15 cellular contexts compared by ENCODE assay signal in genomic region chr11:48045536-48045935, GRCh38.
DNase-seq lines count a peak whose midpoint lies in the region; ATAC-seq and TF ChIP-seq lines count a peak whose summit lies in the region.
"Had no signal": no experiment of that assay in that cellular context is flagged by ENCODE, and none has a peak within 500 bp of the region (broad histone marks: within the 10 kb centered on the region; RNA-seq: fewer than 3 reads in every experiment).

No MANE protein-coding gene starts in this region.

- H3K27me3 Mint-ChIP-seq in activated T-cell treated with anti-CD3 and anti-CD28 coated beads, Interleukin-2, amount 50 U/mL, for 24 hours, result no peaks in the 10 kb centered on the region
- H3K27me3 Mint-ChIP-seq in WTC11 (ENCODE audit: low read depth) (no peaks in the 10 kb centered on the region), immature natural killer cell (ENCODE audit: low read depth in 3 of 3) (peaks cover 0 to 6% (median 4%) of the 10 kb centered on the region in 3 donors), endodermal cell (ENCODE audit: insufficient read depth) (no peaks in the 10 kb centered on the region)

- no peaks in the 10 kb centered on the region for H3K9me3 Mint-ChIP-seq in activated T-cell treated with anti-CD3 and anti-CD28 coated beads, Interleukin-2, amount 50 U/mL, for 24 hours
- H3K9me3 Mint-ChIP-seq in WTC11, result no peaks in the 10 kb centered on the region
- H3K9me3 Mint-ChIP-seq in immature natural killer cell, result no peaks in the 10 kb centered on the region
- no peaks in the 10 kb centered on the region for H3K9me3 Mint-ChIP-seq in endodermal cell

- H3K36me3 Mint-ChIP-seq in activated T-cell treated with anti-CD3 and anti-CD28 coated beads, Interleukin-2, amount 50 U/mL, for 24 hours (ENCODE audit: low read depth), result peaks cover 17% of the 10 kb centered on the region
- H3K36me3 Mint-ChIP-seq in WTC11 (no peaks in the 10 kb centered on the region), immature natural killer cell (peaks cover 0 to 3% (median 0%) of the 10 kb centered on the region in 3 donors), endodermal cell (ENCODE audit: low read depth) (no peaks in the 10 kb centered on the region)

- H3K9me3 ChIP-seq in endodermal cell (ENCODE audit: control insufficient read depth, low read length), result no peaks in the 10 kb centered on the region

- peak overlapping the region; percentile 75 for H3K27ac ChIP-seq in substantia nigra (ENCODE audit: low read depth, low read length, poor library complexity, severe bottlenecking)
- no peak overlapping the region for H3K27ac ChIP-seq in endodermal cell (ENCODE audit: low read depth, low read length)

- 92 to 100% methylated on average over 3 to 5 of the region's 5 CpGs for WGBS in endodermal cell (ENCODE audit: insufficient coverage in 1 of 2, insufficient read length in 1 of 2), 2 experiments

- peak overlapping the region; percentile 57 for H3K27ac Mint-ChIP-seq in activated T-cell treated with anti-CD3 and anti-CD28 coated beads, Interleukin-2, amount 50 U/mL, for 24 hours
- H3K27ac Mint-ChIP-seq in WTC11 (no peak overlapping the region), immature natural killer cell (peak overlapping the region; percentile 12 to 75 (median 58)), endodermal cell (no peak overlapping the region)

- no peak for ATAC-seq in WTC11
- ATAC-seq: HCT116, Right ventricle myocardium inferior had no signal

- H3K4me1 Mint-ChIP-seq in activated T-cell treated with anti-CD3 and anti-CD28 coated beads, Interleukin-2, amount 50 U/mL, for 24 hours (ENCODE audit: low read depth), result peaks cover 79% of the 10 kb centered on the region
- H3K4me1 Mint-ChIP-seq in WTC11 (peaks cover 42% of the 10 kb centered on the region), immature natural killer cell (peaks cover 75 to 82% of the 10 kb centered on the region in 2 donors), endodermal cell (peaks cover 37% of the 10 kb centered on the region)

- no peaks in the 10 kb centered on the region for H3K27me3 ChIP-seq in endodermal cell (ENCODE audit: control insufficient read depth, insufficient read depth, low read length, poor library complexity, severe bottlenecking)

- H3K36me3 ChIP-seq in endodermal cell (ENCODE audit: control insufficient read depth, insufficient read depth, low read length), result no peaks in the 10 kb centered on the region

- TF ChIP-seq CTCF in WTC11 (IDR thresholded peaks at IDR 0.05) (no peak), endodermal cell (conservative IDR thresholded peaks at IDR 0.05) (no peak)

- peaks cover 10% of the 10 kb centered on the region for H3K4me1 ChIP-seq in endodermal cell (ENCODE audit: control insufficient read depth, insufficient read depth, low read length)

- POLR2A ChIA-PET in WTC11 (lab: Charles Lee), result no interaction called here

- no peak overlapping the region for H3K4me3 Mint-ChIP-seq in activated T-cell treated with anti-CD3 and anti-CD28 coated beads, Interleukin-2, amount 50 U/mL, for 24 hours
- H3K4me3 Mint-ChIP-seq in WTC11, result no peak overlapping the region
- H3K4me3 Mint-ChIP-seq in immature natural killer cell, result peak overlapping the region in 2 of 5 donors; percentile 4 to 20
- H3K4me3 Mint-ChIP-seq in endodermal cell, result no peak overlapping the region

- CTCF ChIA-PET in WTC11 (lab: Charles Lee), result no interaction called here

- no peak overlapping the region for H3K4me3 ChIP-seq in endodermal cell (ENCODE audit: low read length)

- no peak for DNase-seq in activated T-cell treated with anti-CD3 and anti-CD28 coated beads, Interleukin-2, amount 50 U/mL, for 24 hours
- DNase-seq in activated T-cell treated with anti-CD3 and anti-CD28 coated beads, Interleukin-2, amount 50 U/mL, for 1 hour, result no peak
- DNase-seq in WTC11 (ENCODE audit: low spot score), result no peak
- DNase-seq in immature natural killer cell, result no peak
- no peak for DNase-seq in substantia nigra (lab: John Stamatoyannopoulos, UW)
- no peak for DNase-seq in germinal center (ENCODE audit: low spot score)
- DNase-seq in endodermal cell, result no peak
- DNase-seq in NCI-H2081 (lab: John Stamatoyannopoulos, UW), result no peak
- DNase-seq: Calu3, NCI-H1436 treated with DMSO at 0.1 percent for 48 hours, NCI-H2107, NCI-H345, NCI-H526 treated with DMSO at 0.1 percent for 48 hours had no signal

- H3K9ac ChIP-seq in endodermal cell (ENCODE audit: extremely low read depth, low read length, poor library complexity, severe bottlenecking), result no peak overlapping the region

TF ChIP-seq in WTC11, 78 proteins besides CTCF, POLR2A, EP300 and RAD21:
- peak; percentile 2; the same call in 1 of the 2 replicates for TF ChIP-seq ZNF121 (CRISPR knock-in tag; IDR thresholded peaks at IDR 0.05)
- no peak for TF ChIP-seq PRDM15 (CRISPR knock-in tag; IDR thresholded peaks at IDR 0.05)

Comparison
In these comparisons a context has a peak if more than half of its experiments do, and no peak if none do; other contexts are left out.
1. H3K27ac Mint-ChIP-seq: peak in activated T-cell treated with anti-CD3 and anti-CD28 coated beads, Interleukin-2, amount 50 U/mL, for 24 hours (single experiment) and immature natural killer cell (6 of 6); none in WTC11 (single experiment) and endodermal cell (single experiment).